Comparison of ENCODE assay signal across 28 cellular contexts in genomic region chr14:72721042-72721540, GRCh38.
"Had no signal": no experiment of that assay in that cellular context is flagged by ENCODE, and none has a peak within 500 bp of the region (broad histone marks: within the 10 kb centered on the region; RNA-seq: fewer than 3 reads in every experiment).

No MANE protein-coding gene starts in this region.

- H3K9me3 ChIP-seq: esophagus squamous epithelium, heart right ventricle, mucosa of descending colon, ovary, psoas muscle, sigmoid colon, stomach, thyroid gland had no signal

- H3K9me3 Mint-ChIP-seq: effector memory CD8-positive, alpha-beta T cell; mesothelial cell of epicardium; naive B cell; nephron progenitor cell; stimulated activated effector memory CD8-positive, alpha-beta T cell treated with anti-CD3 and anti-CD28 coated beads, Interleukin-12 subunit alpha, Interleukin-12 subunit beta, amount 100 ng/mL, for 72 hours had no signal

- H3K4me3 ChIP-seq: coronary artery, esophagus squamous epithelium, heart right ventricle, lung, mucosa of descending colon, ovary, psoas muscle, sigmoid colon, stomach, thyroid gland had no signal

- H3K4me3 Mint-ChIP-seq: effector memory CD8-positive, alpha-beta T cell; mesothelial cell of epicardium; naive B cell; nephron progenitor cell; stimulated activated effector memory CD8-positive, alpha-beta T cell treated with anti-CD3 and anti-CD28 coated beads, Interleukin-12 subunit alpha, Interleukin-12 subunit beta, amount 100 ng/mL, for 72 hours had no signal

- ATAC-seq: effector memory CD8-positive, alpha-beta T cell; heart right ventricle; left lobe of liver; mucosa of descending colon; psoas muscle; right cardiac atrium; stimulated activated effector memory CD8-positive, alpha-beta T cell treated with anti-CD3 and anti-CD28 coated beads, Interleukin-12 subunit alpha, Interleukin-12 subunit beta, amount 100 ng/mL, for 72 hours had no signal

- H3K27me3 Mint-ChIP-seq: effector memory CD8-positive, alpha-beta T cell; naive B cell had no signal

- DNase-seq: dermis blood vessel endothelial cell; effector memory CD8-positive, alpha-beta T cell; esophagus squamous epithelium; foreskin melanocyte; glutamatergic neuron; heart right ventricle; hippocampal formation; mesenchymal stem cell; mucosa of descending colon; naive B cell; nephron progenitor cell; occipital lobe; ovary; posterior cingulate gyrus; psoas muscle; right cardiac atrium; sigmoid colon; stimulated activated CD4-positive, alpha-beta T cell treated with anti-CD3 and anti-CD28 coated beads, Interleukin-2, amount 100 ng/mL, for 24 hours; stimulated activated CD4-positive, alpha-beta T cell treated with anti-CD3 and anti-CD28 coated beads, Interleukin-4, amount 100 ng/mL, for 24 hours; stimulated activated naive CD4-positive, alpha-beta T cell treated with Interleukin-2 at 50 U/mL for 16 hours; stomach; thyroid gland; trophoblast cell had no signal

- H3K27me3 ChIP-seq: esophagus squamous epithelium, heart right ventricle, ovary, sigmoid colon, stomach, thyroid gland had no signal

- H3K27ac Mint-ChIP-seq: mesothelial cell of epicardium; nephron progenitor cell; stimulated activated effector memory CD8-positive, alpha-beta T cell treated with anti-CD3 and anti-CD28 coated beads, Interleukin-12 subunit alpha, Interleukin-12 subunit beta, amount 100 ng/mL, for 72 hours had no signal

- H3K27ac ChIP-seq: coronary artery, esophagus squamous epithelium, heart right ventricle, ovary, psoas muscle, sigmoid colon, stomach, thyroid gland had no signal

- H3K36me3 Mint-ChIP-seq: mesothelial cell of epicardium; stimulated activated effector memory CD8-positive, alpha-beta T cell treated with anti-CD3 and anti-CD28 coated beads, Interleukin-12 subunit alpha, Interleukin-12 subunit beta, amount 100 ng/mL, for 72 hours had no signal

- H3K36me3 ChIP-seq: esophagus squamous epithelium, heart right ventricle, ovary, sigmoid colon, stomach, thyroid gland had no signal
